15 cellular contexts compared by ENCODE assay signal in the genomic region with DNA sequence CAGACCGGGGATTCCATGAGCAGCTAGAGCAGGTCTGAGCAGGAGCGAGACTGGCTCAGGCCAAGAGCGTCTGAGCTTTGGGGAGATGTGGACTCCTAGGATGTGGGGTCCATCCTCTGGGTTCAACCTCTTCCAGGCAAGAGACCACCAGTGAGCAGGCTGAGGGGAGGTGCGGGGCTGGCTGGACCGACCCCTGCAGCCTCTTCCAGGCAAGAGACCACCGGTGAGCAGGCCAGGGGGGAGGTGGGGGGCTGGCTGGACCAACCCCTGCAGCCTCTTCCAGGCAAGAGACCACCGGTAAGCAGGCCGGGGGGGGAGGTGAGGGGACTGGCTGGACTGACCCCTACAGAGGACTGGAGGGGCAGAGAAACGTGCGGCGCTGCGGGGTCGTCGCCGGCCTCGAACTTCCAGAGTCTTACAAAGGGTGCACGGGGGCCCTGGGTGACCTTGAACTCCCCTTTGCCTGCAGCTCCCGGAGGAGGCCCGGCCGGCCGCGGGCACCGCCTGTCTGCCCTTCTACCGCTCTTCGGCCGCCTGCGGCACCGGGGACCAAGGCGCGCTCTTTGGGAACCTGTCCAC.
"Had no signal": no experiment of that assay in that cellular context is flagged by ENCODE, and none has a peak within 500 bp of the region (broad histone marks: within the 10 kb centered on the region; RNA-seq: fewer than 3 reads in every experiment).

No MANE protein-coding gene starts in this region.

- H3K4me3 ChIP-seq: lung, neural progenitor cell, psoas muscle, sigmoid colon, tibial nerve, upper lobe of right lung, uterus had no signal

- H3K4me1 ChIP-seq: psoas muscle, sigmoid colon, tibial nerve, upper lobe of right lung, uterus had no signal

- ATAC-seq: effector memory CD8-positive, alpha-beta T cell; naive thymus-derived CD4-positive, alpha-beta T cell; psoas muscle; upper lobe of right lung had no signal

- H3K27ac ChIP-seq: neural progenitor cell, psoas muscle, sigmoid colon, tibial nerve, upper lobe of right lung, uterus had no signal

- DNase-seq: cerebellar nuclear complex; cortex of kidney; effector memory CD8-positive, alpha-beta T cell; erythroblast; naive thymus-derived CD4-positive, alpha-beta T cell; nucleus accumbens; psoas muscle; right cardiac atrium; sigmoid colon; stimulated activated CD4-positive, alpha-beta T cell treated with anti-CD3 and anti-CD28 coated beads, Interleukin-4, amount 100 ng/mL, for 4 hours; uterus had no signal

- H3K36me3 ChIP-seq: neural progenitor cell, sigmoid colon, tibial nerve, upper lobe of right lung, uterus had no signal

- H3K9me3 ChIP-seq: psoas muscle, sigmoid colon, tibial nerve, upper lobe of right lung, uterus had no signal

- H3K27me3 ChIP-seq: neural progenitor cell, sigmoid colon, tibial nerve, upper lobe of right lung, uterus had no signal
